10 cellular contexts compared by ENCODE assay signal in the genomic region with DNA sequence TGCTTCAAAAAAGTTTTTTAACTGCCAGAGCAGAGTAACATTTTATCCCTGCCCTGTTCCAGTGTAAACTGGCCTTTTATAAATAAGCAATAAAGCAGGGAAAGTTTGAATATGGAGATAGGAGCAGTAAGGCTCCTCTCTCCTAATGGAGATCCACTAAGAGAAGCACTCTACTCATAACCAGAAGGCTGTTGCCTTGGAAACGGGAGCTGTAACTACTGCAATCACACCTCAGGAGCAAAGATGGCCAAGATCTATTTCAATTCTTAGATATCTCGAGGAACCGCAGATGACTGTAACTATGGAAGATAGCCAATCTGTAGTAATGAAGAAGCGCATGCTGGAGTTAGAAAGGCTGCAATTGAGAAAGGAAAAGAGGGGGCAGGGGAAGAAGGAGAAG. TPM values are rescaled to one million over a fixed set of nuclear protein-coding genes. Genes with fewer than 3 reads are reported as not detected.
DNase-seq lines count a peak whose midpoint lies in the region; ATAC-seq and TF ChIP-seq lines count a peak whose summit lies in the region.
"Had no signal": no experiment of that assay in that cellular context is flagged by ENCODE, and none has a peak within 500 bp of the region (broad histone marks: within the 10 kb centered on the region; RNA-seq: fewer than 3 reads in every experiment).

No MANE protein-coding gene starts in this region.

- TF ChIP-seq CTCF in GM12865 (IDR thresholded peaks at IDR 0.05; ENCODE audit: insufficient read depth, low read depth, low read length, missing control alignments), result no peak
- TF ChIP-seq CTCF in left lung (IDR thresholded peaks at IDR 0.05), result no peak
- no peak for TF ChIP-seq CTCF in esophagus squamous epithelium (IDR thresholded peaks at IDR 0.05)

- H3K27me3 ChIP-seq in left lung, result no peaks in the 10 kb centered on the region
- no peaks in the 10 kb centered on the region for H3K27me3 ChIP-seq in esophagus squamous epithelium
- H3K27me3 ChIP-seq: dorsolateral prefrontal cortex had no signal

- no peaks in the 10 kb centered on the region for H3K36me3 ChIP-seq in left lung
- no peaks in the 10 kb centered on the region for H3K36me3 ChIP-seq in esophagus squamous epithelium

- 44 to 71% methylated on average over 4 of the region's 4 CpGs for WGBS in esophagus squamous epithelium, 2 donors

- no peak overlapping the region for H3K4me3 ChIP-seq in GM12865 (ENCODE audit: low read depth, low read length)
- no peak overlapping the region for H3K4me3 ChIP-seq in left lung
- no peak overlapping the region for H3K4me3 ChIP-seq in esophagus squamous epithelium
- H3K4me3 ChIP-seq: dorsolateral prefrontal cortex had no signal

- intact Hi-C loops in left lung (cut with DNase I) (no loop called here), esophagus squamous epithelium (cut with DNase I) (no loop called here)

- H3K4me1 ChIP-seq in left lung (peaks cover 0 to 59% of the 10 kb centered on the region in 2 donors), esophagus squamous epithelium (peaks cover 15 to 42% (median 16%) of the 10 kb centered on the region in 3 donors)

- H3K27ac ChIP-seq in left lung (no peak overlapping the region), esophagus squamous epithelium (no peak overlapping the region)
- H3K27ac ChIP-seq: dorsolateral prefrontal cortex, KMS-11 had no signal

- ATAC-seq in GM19328 (IDR thresholded peaks at IDR 0.05; ENCODE audit: unreplicated experiment) (peak; percentile 43), left lung (peak; percentile 33), GM18909 (IDR thresholded peaks at IDR 0.05; ENCODE audit: poor library complexity, unreplicated experiment) (no peak)

- no peaks in the 10 kb centered on the region for H3K9me3 ChIP-seq in left lung
- no peaks in the 10 kb centered on the region for H3K9me3 ChIP-seq in esophagus squamous epithelium

- TF ChIP-seq POLR2A in esophagus squamous epithelium (IDR thresholded peaks at IDR 0.05), result no peak

- peak; percentile 54 for DNase-seq in GM12865 (ENCODE audit: low read depth)
- peak; percentile 57 for DNase-seq in NCI-H2227 treated with DMSO at 0.1 percent for 48 hours (lab: John Stamatoyannopoulos, UW)
- DNase-seq in left lung, result no peak
- DNase-seq in esophagus squamous epithelium (lab: John Stamatoyannopoulos, UW), result no peak
- no peak for DNase-seq in Kasumi-1 (lab: John Stamatoyannopoulos, UW)
- DNase-seq: left cardiac atrium had no signal

RNA-seq across cellular contexts. Expression of a gene that starts 41.4 kb away (rescaled TPM):
- total RNA-seq in left lung, result 10 to 100 TPM; 32.7 to 52.6 TPM
- 10 to 100 TPM in 2 of 4 donors, 1 to 10 TPM in 2; 4.5 to 54.0 (median 11.4) TPM for total RNA-seq in esophagus squamous epithelium

Comparison
In these comparisons a context has a peak if more than half of its experiments do, and no peak if none do; other contexts are left out.
1. DNase-seq: peak in GM12865 (single experiment) and NCI-H2227 treated with DMSO at 0.1 percent for 48 hours (single experiment); none in left lung (0 of 2), esophagus squamous epithelium (single experiment) and Kasumi-1 (0 of 2).